In genomic region chr12:120253313-120253712, GRCh38 we compare ENCODE assay signal across 1 cellular context.
A peak's percentile ranks its signal among the peaks of the same experiment; 100 is the strongest.
TF ChIP-seq lines count a peak whose summit lies in the region.

No MANE protein-coding gene starts in this region.

TF ChIP-seq in GM12878, 131 proteins besides CTCF, POLR2A, EP300 and RAD21:
- TF ChIP-seq RUNX3 (IDR thresholded peaks at IDR 0.05; ENCODE audit: low read length), result peak; percentile 64
